In genomic region chr3:53255360-53255774, GRCh38 we compare ENCODE assay signal across 8 cellular contexts. TPM values are rescaled to one million over a fixed set of nuclear protein-coding genes. Genes with fewer than 3 reads are reported as not detected.
DNase-seq lines count a peak whose midpoint lies in the region; ATAC-seq, FAIRE-seq and TF ChIP-seq lines count a peak whose summit lies in the region.

No MANE protein-coding gene starts in this region.

- peak; percentile 45 for ATAC-seq in GM21515 (IDR thresholded peaks at IDR 0.05; ENCODE audit: unreplicated experiment)

- TF ChIP-seq CTCF in fibroblast of lung (conservative IDR thresholded peaks at IDR 0.05 in 1 of 2, IDR thresholded peaks at IDR 0.05 in 1 of 2; ENCODE audit: low read depth in 1 of 2, low read length in 2 of 2) = no peak
- no peak for TF ChIP-seq CTCF in neutrophil (IDR thresholded peaks at IDR 0.05)

- H3K4me3 ChIP-seq in fibroblast of lung (replicated peaks in 1 of 4; ENCODE audit: control extremely low read depth in 1 of 4, insufficient read depth in 1 of 4, low read depth in 3 of 4, low read length in 4 of 4) = peak overlapping the region; percentile 95 to 97 (median 97)
- H3K4me3 ChIP-seq in neutrophil (ENCODE audit: low read depth in 1 of 2, low read length in 1 of 2) = peak overlapping the region; percentile 79 to 95

- DNase-seq in DMS79 treated with DMSO at 0.1 percent for 48 hours (lab: John Stamatoyannopoulos, UW) (peak; percentile 2), activated T-cell treated with anti-CD3 and anti-CD28 coated beads for 4 hours (peak; percentile 30), fibroblast of lung (ENCODE audit: low read depth in 2 of 2) (peak in 1 of 2 donors; percentile 23), urothelium cell line (ENCODE audit: low spot score) (peak; percentile 52), SKM-1 treated with dmso at 0.1 percent for 144 hours (lab: John Stamatoyannopoulos, UW; ENCODE audit: unreplicated experiment) (no peak)

- H3K9ac ChIP-seq in fibroblast of lung (ENCODE audit: insufficient read depth, low read length) = peak overlapping the region; percentile 73

- H4K20me1 ChIP-seq in fibroblast of lung (ENCODE audit: control insufficient read depth, extremely low read depth, insufficient read depth, low read length) = peaks cover 11% of the 10 kb centered on the region

- H3K9me3 Mint-ChIP-seq in IgD-negative memory B cell = no peaks in the 10 kb centered on the region

- H3K36me3 Mint-ChIP-seq in IgD-negative memory B cell = peaks cover 3% of the 10 kb centered on the region

- H3K9me3 ChIP-seq in fibroblast of lung (ENCODE audit: control insufficient read depth, insufficient read depth, low read depth, low read length) (no peaks in the 10 kb centered on the region), neutrophil (no peaks in the 10 kb centered on the region)

- H3K36me3 ChIP-seq in fibroblast of lung (ENCODE audit: control insufficient read depth, insufficient read depth, low read length) (peaks cover 3% of the 10 kb centered on the region), neutrophil (no peaks in the 10 kb centered on the region)

- H3K27me3 Mint-ChIP-seq in IgD-negative memory B cell = peaks cover 2% of the 10 kb centered on the region

- no peak for FAIRE-seq in urothelium cell line (lab: Jason Lieb, UNC)

- peak overlapping the region in 2 of 3 donors; percentile 53 to 79 for H3K27ac Mint-ChIP-seq in IgD-negative memory B cell

- peak overlapping the region; percentile 88 to 97 (median 94) for H3K4me3 Mint-ChIP-seq in IgD-negative memory B cell

- H3K4me2 ChIP-seq in fibroblast of lung (ENCODE audit: extremely low read depth, insufficient read depth, low read length) = peak overlapping the region; percentile 97

- no peaks in the 10 kb centered on the region for H3K27me3 ChIP-seq in fibroblast of lung (ENCODE audit: control insufficient read depth, insufficient read depth, low read length)
- no peaks in the 10 kb centered on the region for H3K27me3 ChIP-seq in neutrophil

- H2AFZ ChIP-seq in fibroblast of lung (ENCODE audit: low read length) = no peak overlapping the region

- H3K27ac ChIP-seq in fibroblast of lung (ENCODE audit: insufficient read depth, low read length) (peak overlapping the region; percentile 69), neutrophil (peak overlapping the region; percentile 97)

- H3K4me1 Mint-ChIP-seq in IgD-negative memory B cell = peaks cover 24 to 36% (median 35%) of the 10 kb centered on the region in 3 donors

- H3K79me2 ChIP-seq in fibroblast of lung (ENCODE audit: control insufficient read depth, insufficient read depth, low read length) = peaks cover 54% of the 10 kb centered on the region

- H3K4me1 ChIP-seq in fibroblast of lung (ENCODE audit: control insufficient read depth, extremely low read depth, insufficient read depth, low read length) (peaks cover 15% of the 10 kb centered on the region), neutrophil (ENCODE audit: control insufficient read depth in 1 of 2, insufficient read depth in 1 of 2, low read depth in 1 of 2, low read length in 1 of 2) (peaks cover 36 to 56% of the 10 kb centered on the region in 2 experiments)

RNA-seq across cellular contexts. Expression of gene TKT, which starts 0.5 kb away (rescaled TPM):
- polyA plus RNA-seq in IgD-negative memory B cell (102 TPM), fibroblast of lung (163 and 225 TPM in 2 replicates)
- total RNA-seq in fibroblast of lung = 810 and 846 TPM in 2 replicates
- polyA plus RNA-seq in fibroblast of lung (2012) = 422 and 584 TPM in 2 replicates
- 303 and 311 TPM in 2 replicates for polyA minus RNA-seq in fibroblast of lung (ENCODE audit: low replicate concordance)
